In genomic region chr14:19372813-19373500, GRCh38 we compare ENCODE assay signal across 8 cellular contexts.
DNase-seq lines count a peak whose midpoint lies in the region; ATAC-seq, FAIRE-seq and TF ChIP-seq lines count a peak whose summit lies in the region.
"Not testable (repeated sequence)": the region's sequence is repeated elsewhere in the genome, so short reads cannot be mapped to it uniquely, and the experiment has no call there.

No MANE protein-coding gene starts in this region.

- not testable (repeated sequence) for H4K20me1 ChIP-seq in K562 (replicated peaks; ENCODE audit: control insufficient read depth, insufficient read depth, low read length)

- not testable (repeated sequence) for H3K9me1 ChIP-seq in K562 (ENCODE audit: control insufficient read depth, insufficient read depth, low read length)

- POLR2A ChIA-PET in GM10248 (lab: Yijun Ruan, JAX); K562 (lab: Yijun Ruan, JAX): not testable (repeated sequence)

- 11% methylated on average over 49 of the region's 49 CpGs for WGBS in K562 (ENCODE audit: insufficient coverage, low coverage, missing lambda C conversion rate)
- 64 to 75% (median 67%) methylated on average over 44 to 49 of the region's 49 CpGs for WGBS in spleen, 5 donors

- not testable (repeated sequence) for H3K27me3 ChIP-seq in K562 (ENCODE audit: control insufficient read depth in 2 of 2, insufficient read depth in 2 of 2, low read length in 2 of 2); spleen (replicated peaks in 1 of 7)

- not testable (repeated sequence) for H3K79me2 ChIP-seq in K562 (ENCODE audit: control insufficient read depth, insufficient read depth, low read length)

- intact Hi-C loops in K562 (cut with micrococcal nuclease); cardiac septum (cut with DNase I); mucosa of descending colon (cut with DNase I, micrococcal nuclease); spleen (cut with DNase I; ENCODE audit: low total_unique reads): not testable (repeated sequence)

- TF ChIP-seq POLR2A in K562 (conservative IDR thresholded peaks at IDR 0.05); spleen (IDR thresholded peaks at IDR 0.05): not testable (repeated sequence)

- peak; percentile 1 for DNase-seq in AG20443 (ENCODE audit: low spot score)
- peak; percentile 5 for DNase-seq in GM10248 (ENCODE audit: extremely low spot score)
- peak; percentile 94 for DNase-seq in RPMI8226
- peak in 3 of 4 experiments; percentile 51 to 92 (median 74) for DNase-seq in K562 (ENCODE audit: extremely low read depth in 1 of 4, low spot score in 3 of 4)
- DNase-seq in cardiac septum (ENCODE audit: low spot score), result peak; percentile 53
- peak; percentile 12 for DNase-seq in inferior parietal cortex (ENCODE audit: extremely low spot score)
- DNase-seq in mucosa of descending colon, result peak in 2 of 3 donors; percentile 27 to 77
- peak; percentile 88 for DNase-seq in spleen

- H3K4me2 ChIP-seq in K562 (ENCODE audit: insufficient read depth, low read length), result peak overlapping the region; percentile 89

- TF ChIP-seq RAD21 in K562 (CRISPR knock-in tag; conservative IDR thresholded peaks at IDR 0.05 in 1 of 2, IDR thresholded peaks at IDR 0.05 in 1 of 2), result peak; percentile 33 to 63; a peak in 3 of 4 replicates

- CTCF ChIA-PET in GM10248 (lab: Yijun Ruan, JAX), result not testable (repeated sequence)
- CTCF ChIA-PET in K562 (lab: Yijun Ruan, JAX; ENCODE audit: low intra/inter-chr PET ratio), result interaction anchor here (0.6 kb wide), 1 partner anchor 504 kb away, joined by 3 read pairs; no protein-coding TSS in a partner anchor

- TF ChIP-seq EP300 in K562 (IDR thresholded peaks at IDR 0.05; ENCODE audit: low read length), result not testable (repeated sequence)

- H3K4me1 ChIP-seq in K562 (replicated peaks in 1 of 2; ENCODE audit: control insufficient read depth in 2 of 2, insufficient read depth in 2 of 2, low read length in 2 of 2); mucosa of descending colon (ENCODE audit: low read depth); spleen: not testable (repeated sequence)

- not testable (repeated sequence) for FAIRE-seq in K562 (lab: Jason Lieb, UNC)

- H2AFZ ChIP-seq in K562 (ENCODE audit: low read depth, low read length), result peak overlapping the region; percentile 92

- TSS peak; percentile 49 for BruUV-seq in K562 (replicated peaks; lab: Mats Ljungman, UMichigan)

- not testable (repeated sequence) for H3K36me3 ChIP-seq in K562 (ENCODE audit: control insufficient read depth, insufficient read depth, low read length); mucosa of descending colon (ENCODE audit: low read depth); spleen

- peak overlapping the region; percentile 7 to 82; a peak in 3 of 4 replicates for H3K9ac ChIP-seq in K562 (ENCODE audit: insufficient read depth in 1 of 2, low read depth in 2 of 2, low read length in 2 of 2)

- not testable (repeated sequence) for H3K27ac ChIP-seq in K562 (ENCODE audit: extremely low read depth, low read depth, low read length); spleen

- peak; percentile 100 for ATAC-seq in K562
- not testable (repeated sequence) for ATAC-seq in mucosa of descending colon

- H3K4me3 ChIP-seq in K562, result peak overlapping the region; percentile 49
- not testable (repeated sequence) for H3K4me3 ChIP-seq in mucosa of descending colon, spleen

- not testable (repeated sequence) for TF ChIP-seq CTCF in GM10248 (IDR thresholded peaks at IDR 0.05; ENCODE audit: control extremely low read depth, extremely low read depth, low read depth, missing control alignments); mucosa of descending colon (IDR thresholded peaks at IDR 0.05); spleen (IDR thresholded peaks at IDR 0.05 in 8 of 11, conservative IDR thresholded peaks at IDR 0.05 in 3 of 11)
- TF ChIP-seq CTCF in K562 (IDR thresholded peaks at IDR 0.05 in 2 of 3, conservative IDR thresholded peaks at IDR 0.05 in 1 of 3; ENCODE audit: insufficient read depth in 2 of 3, low read depth in 1 of 3, low read length in 3 of 3), result peak; percentile 76 to 98 (median 91)

- in situ Hi-C loops in K562 (cut with MboI), result loop anchor here (10.0 kb wide), 1 partner anchor 348 kb away; no protein-coding TSS in a partner anchor

- not testable (repeated sequence) for H3K9me3 ChIP-seq in K562 (replicated peaks; ENCODE audit: control insufficient read depth, insufficient read depth, low read depth, low read length)
- peaks cover 31% of the 10 kb centered on the region for H3K9me3 ChIP-seq in mucosa of descending colon
- H3K9me3 ChIP-seq in spleen, result peaks cover 0 to 10% (median 0%) of the 10 kb centered on the region in 8 donors

TF ChIP-seq in K562, 482 proteins besides CTCF, POLR2A, EP300 and RAD21 (continues in another document):
- peak; percentile 71; the same call in 1 of the 2 replicates for TF ChIP-seq MTA3 (IDR thresholded peaks at IDR 0.05; ENCODE audit: borderline replicate concordance)
- peak; percentile 71 to 72; a peak in 3 of 4 replicates for TF ChIP-seq MAZ (CRISPR knock-in tag; conservative IDR thresholded peaks at IDR 0.05 in 1 of 2, IDR thresholded peaks at IDR 0.05 in 1 of 2)
- peak; percentile 32; the same call in 1 of the 2 replicates for TF ChIP-seq PHF8 (IDR thresholded peaks at IDR 0.05; ENCODE audit: borderline replicate concordance, low read length)
- peak; percentile 62 for TF ChIP-seq SMC3 (conservative IDR thresholded peaks at IDR 0.05; ENCODE audit: insufficient read depth, low read depth, low read length)
- peak; percentile 26 to 68; a peak in 1 of 4 replicates for TF ChIP-seq SRF (CRISPR knock-in tag; IDR thresholded peaks at IDR 0.05)
- 0 out of 2 replicates have a peak, but pooled peaks have one; percentile 26 for TF ChIP-seq CREB3L1 (IDR thresholded peaks at IDR 0.05; ENCODE audit: borderline replicate concordance, low read depth)
- TF ChIP-seq BHLHE40 (IDR thresholded peaks at IDR 0.05; ENCODE audit: low read length), result 0 out of 2 replicates have a peak, but pooled peaks have one; percentile 32
- peak; percentile 69 for TF ChIP-seq RB1 (IDR thresholded peaks at IDR 0.05; ENCODE audit: low read depth)
- TF ChIP-seq EHMT2 (IDR thresholded peaks at IDR 0.05), result 0 out of 2 replicates have a peak, but pooled peaks have one; percentile 34
- TF ChIP-seq HDAC2 (IDR thresholded peaks at IDR 0.05), result peak; percentile 69; the same call in 1 of the 2 replicates
- peak; percentile 81 for TF ChIP-seq CTCFL (IDR thresholded peaks at IDR 0.05; ENCODE audit: borderline replicate concordance, insufficient read depth, low read depth, low read length, poor library complexity, severe bottlenecking)
- TF ChIP-seq PHF20 (IDR thresholded peaks at IDR 0.05; ENCODE audit: partially characterized antibody), result peak; percentile 54
- peak; percentile 66; the same call in 1 of the 2 replicates for TF ChIP-seq ZNF511 (CRISPR knock-in tag; IDR thresholded peaks at IDR 0.05)
- 0 out of 4 replicates have a peak, but pooled peaks of 1 of the 2 experiments have one; percentile 35 for TF ChIP-seq TEAD1 (CRISPR knock-in tag; IDR thresholded peaks at IDR 0.05)

Comparison
In these comparisons a context has a peak if more than half of its experiments do, and no peak if none do; other contexts are left out.
1. DNase-seq: peak in every context shown above with its lines; median percentile 94 in RPMI8226; 88 in spleen; 74 in K562; 53 in cardiac septum; 52 in mucosa of descending colon; 12 in inferior parietal cortex; 5 in GM10248; 1 in AG20443.